ENCODE assay signal across 19 cellular contexts in the genomic region with DNA sequence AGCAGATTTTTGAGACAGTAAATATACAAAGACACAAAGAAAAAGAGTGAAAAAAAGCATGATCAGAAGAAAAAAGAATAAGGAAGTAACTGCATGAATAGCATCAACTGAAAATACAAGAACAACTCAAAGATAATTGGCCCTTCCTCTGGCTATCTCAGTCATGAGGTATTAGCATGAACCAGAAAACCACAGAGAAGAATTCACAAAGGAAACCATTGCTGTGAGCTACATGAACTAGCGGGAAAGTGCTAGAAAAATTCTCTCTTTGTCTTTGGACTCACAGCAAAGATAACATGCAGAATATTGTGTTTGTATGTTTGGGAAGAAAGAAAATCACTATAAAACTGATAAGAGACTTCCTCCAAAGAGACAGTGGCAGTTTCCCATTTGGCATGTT.
DNase-seq lines count a peak whose midpoint lies in the region; ATAC-seq and TF ChIP-seq lines count a peak whose summit lies in the region.
"Had no signal": no experiment of that assay in that cellular context is flagged by ENCODE, and none has a peak within 500 bp of the region (broad histone marks: within the 10 kb centered on the region; RNA-seq: fewer than 3 reads in every experiment).

No MANE protein-coding gene starts in this region.

- H4K20me1 ChIP-seq in Loucy (ENCODE audit: insufficient read depth, low read length, poor library complexity, severe bottlenecking), result no peaks in the 10 kb centered on the region
- H4K20me1 ChIP-seq in neural progenitor cell (ENCODE audit: low read depth), result no peaks in the 10 kb centered on the region

- no peaks in the 10 kb centered on the region for H3F3A ChIP-seq in Loucy (ENCODE audit: low read depth)
- peaks cover 12% of the 10 kb centered on the region for H3F3A ChIP-seq in neural progenitor cell (ENCODE audit: low read depth)

- H3K79me2 ChIP-seq in Loucy (ENCODE audit: insufficient read depth, low read length) (no peaks in the 10 kb centered on the region), neural progenitor cell (ENCODE audit: low read depth) (no peaks in the 10 kb centered on the region)

- DNase-seq in GM12865 (ENCODE audit: low read depth), result peak; percentile 22
- DNase-seq in astrocyte of the hippocampus (ENCODE audit: low read depth, low spot score), result peak; percentile 1
- no peak for DNase-seq in neural progenitor cell (ENCODE audit: low spot score)
- DNase-seq in midbrain (lab: John Stamatoyannopoulos, UW), result no peak
- no peak for DNase-seq in COR-L47 (lab: John Stamatoyannopoulos, UW)
- no peak for DNase-seq in NCI-H510A (lab: John Stamatoyannopoulos, UW)
- DNase-seq: C1 segment of cervical spinal cord; CD8-positive, alpha-beta T cell; DMS53; EL; GF-D8; H7; NCI-H1417; NCI-H187; NCI-H2107; NK-92 treated with Interleukin-12 subunit alpha and Interleukin-12 subunit beta, amount 100 ng/mL, for 24 hours had no signal

- no peak overlapping the region for H3K4me3 ChIP-seq in GM12865 (ENCODE audit: low read depth, low read length)
- peak overlapping the region; percentile 9 for H3K4me3 ChIP-seq in Loucy (ENCODE audit: low read length, poor library complexity, severe bottlenecking)
- no peak overlapping the region for H3K4me3 ChIP-seq in neural progenitor cell
- H3K4me3 ChIP-seq: SJCRH30 had no signal

- TF ChIP-seq CTCF in GM12865 (IDR thresholded peaks at IDR 0.05; ENCODE audit: insufficient read depth, low read depth, low read length, missing control alignments) (no peak), Loucy (conservative IDR thresholded peaks at IDR 0.05; ENCODE audit: low read length) (no peak), neural progenitor cell (IDR thresholded peaks at IDR 0.05) (no peak)

- H3K27ac Mint-ChIP-seq in neural progenitor cell, result no peak overlapping the region
- H3K27ac Mint-ChIP-seq: CD8-positive, alpha-beta T cell had no signal

- H3K9me3 ChIP-seq in Loucy (ENCODE audit: insufficient read depth, low read depth, low read length), result no peaks in the 10 kb centered on the region
- H3K9me3 ChIP-seq in neural progenitor cell (ENCODE audit: low read depth), result no peaks in the 10 kb centered on the region
- H3K9me3 ChIP-seq: SJCRH30 had no signal

- peaks cover 13% of the 10 kb centered on the region for H3K4me1 ChIP-seq in Loucy (ENCODE audit: insufficient read depth, low read length, poor library complexity, severe bottlenecking)
- peaks cover 37% of the 10 kb centered on the region for H3K4me1 ChIP-seq in neural progenitor cell

- H3K27me3 ChIP-seq in Loucy (ENCODE audit: insufficient read depth, low read length, poor library complexity, severe bottlenecking) (no peaks in the 10 kb centered on the region), neural progenitor cell (no peaks in the 10 kb centered on the region)
- H3K27me3 ChIP-seq: SJCRH30 had no signal

- H3K27me3 Mint-ChIP-seq in neural progenitor cell (ENCODE audit: insufficient read depth, low read depth), result no peaks in the 10 kb centered on the region

- H3K9ac ChIP-seq in Loucy (ENCODE audit: low read depth, low read length, poor library complexity, severe bottlenecking) (no peak overlapping the region), neural progenitor cell (no peak overlapping the region)

- H3K4me2 ChIP-seq in Loucy (ENCODE audit: low read depth, low read length, poor library complexity, severe bottlenecking) (peak overlapping the region; percentile 39), neural progenitor cell (peak overlapping the region; percentile 29)

- H3K9me3 Mint-ChIP-seq in neural progenitor cell, result no peaks in the 10 kb centered on the region

- peaks cover 10% of the 10 kb centered on the region for H3K4me1 Mint-ChIP-seq in neural progenitor cell

- peak overlapping the region; percentile 77 for H2AFZ ChIP-seq in Loucy (ENCODE audit: low read length)
- H2AFZ ChIP-seq in neural progenitor cell (replicated peaks), result no peak overlapping the region

- no peaks in the 10 kb centered on the region for H3K9me2 ChIP-seq in Loucy (replicated peaks; ENCODE audit: low read depth, low read length)

- no peak for ATAC-seq in GM18870 (IDR thresholded peaks at IDR 0.05; ENCODE audit: unreplicated experiment)
- ATAC-seq: CD8-positive, alpha-beta T cell had no signal

- H3K36me3 Mint-ChIP-seq in neural progenitor cell, result no peaks in the 10 kb centered on the region
- H3K36me3 Mint-ChIP-seq: CD8-positive, alpha-beta T cell had no signal

- H3K36me3 ChIP-seq in Loucy (ENCODE audit: insufficient read depth, low read length), result no peaks in the 10 kb centered on the region
- H3K36me3 ChIP-seq in neural progenitor cell, result no peaks in the 10 kb centered on the region
- H3K36me3 ChIP-seq: SJCRH30 had no signal

- no peak overlapping the region for H3K27ac ChIP-seq in neural progenitor cell
- H3K27ac ChIP-seq: SJCRH30 had no signal

- H3K4me3 Mint-ChIP-seq in neural progenitor cell, result no peak overlapping the region
- H3K4me3 Mint-ChIP-seq: CD8-positive, alpha-beta T cell had no signal

Comparison
In these comparisons a context has a peak if more than half of its experiments do, and no peak if none do; other contexts are left out.
1. DNase-seq: peak in GM12865 (single experiment) and astrocyte of the hippocampus (single experiment); none in neural progenitor cell (single experiment), midbrain (single experiment), COR-L47 (single experiment) and NCI-H510A (single experiment).